In genomic region chr6:168297643-168298042, GRCh38 we compare ENCODE assay signal across 8 cellular contexts. TPM values are rescaled to one million over a fixed set of nuclear protein-coding genes. Genes with fewer than 3 reads are reported as not detected.
"Had no signal": no experiment of that assay in that cellular context is flagged by ENCODE, and none has a peak within 500 bp of the region (broad histone marks: within the 10 kb centered on the region; RNA-seq: fewer than 3 reads in every experiment).

No MANE protein-coding gene starts in this region.

- H3K4me3 Mint-ChIP-seq: GM23338, H9 had no signal

- ATAC-seq: GM23338, K562 had no signal

- H3K9me3 Mint-ChIP-seq: GM23338, H9 had no signal

- H3K4me3 ChIP-seq: GM23338, K562 had no signal

- H3K27ac Mint-ChIP-seq: GM23338, H9 had no signal

- H3K27ac ChIP-seq: HL-60 had no signal

- DNase-seq: H9, HCEC 1CT, IMR-90, KG1 had no signal

RNA-seq across cellular contexts. Expression of gene DACT2, which starts 21.9 kb away (rescaled TPM):
- total RNA-seq: HT1080, IMR-90, K562 had no signal
- polyA plus RNA-seq: IMR-90, K562 had no signal
